Comparison of ENCODE assay signal across 24 cellular contexts in genomic region chr11:30174265-30175022, GRCh38. TPM values are rescaled to one million over a fixed set of nuclear protein-coding genes. Genes with fewer than 3 reads are reported as not detected.
"Had no signal": no experiment of that assay in that cellular context is flagged by ENCODE, and none has a peak within 500 bp of the region (broad histone marks: within the 10 kb centered on the region; RNA-seq: fewer than 3 reads in every experiment).

No MANE protein-coding gene starts in this region.

- H3K4me3 ChIP-seq: cardiac muscle cell, hepatocyte, tibial artery had no signal

- ATAC-seq: activated CD4-positive, alpha-beta T cell treated with anti-CD3 and anti-CD28 coated beads for 36 hours; natural killer cell treated with Interleukin-12 subunit alpha and Interleukin-12 subunit beta and Interleukin-15 and Interleukin-18, amount 100 ng/mL, for 72 hours; T-helper 17 cell had no signal

- DNase-seq: activated B cell treated with CpG ODN at 0.5 μM for 24 hours; activated CD4-positive, alpha-beta T cell treated with anti-CD3 and anti-CD28 coated beads for 36 hours; activated CD4-positive, alpha-beta T cell treated with anti-CD3 and anti-CD28 coated beads, Interleukin-2, amount 50 U/mL, for 4 hours; activated CD8-positive, alpha-beta memory T cell treated with anti-CD3 and anti-CD28 coated beads for 24 hours; activated CD8-positive, alpha-beta memory T cell treated with anti-CD3 and anti-CD28 coated beads, Interleukin-2, amount 50 U/mL, for 4 hours; activated naive CD4-positive, alpha-beta T cell; activated T-cell treated with anti-CD3 and anti-CD28 coated beads, Interleukin-2, amount 50 U/mL, for 24 hours; foreskin fibroblast; immature natural killer cell; stimulated activated CD4-positive, alpha-beta T cell treated with anti-CD3 and anti-CD28 coated beads, Interleukin-2, amount 100 ng/mL, for 48 hours; stimulated activated naive CD4-positive, alpha-beta T cell treated with Interleukin-2 at 50 U/mL for 16 hours; T-helper 17 cell; tibial artery had no signal

- H3K36me3 ChIP-seq: cardiac muscle cell, neutrophil, tibial artery had no signal

- H3K27ac ChIP-seq: cardiac muscle cell, neutrophil, tibial artery had no signal

- H3K27me3 ChIP-seq: cardiac muscle cell, hepatocyte, neutrophil, tibial artery had no signal

- H3K9me3 ChIP-seq: neutrophil, tibial artery had no signal

RNA-seq across cellular contexts. Expression of gene FSHB, which starts 56.4 kb away (rescaled TPM):
- total RNA-seq: activated B cell treated with CpG ODN at 0.5 μM for 24 hours; activated CD4-positive, alpha-beta T cell treated with anti-CD3 and anti-CD28 coated beads for 36 hours; activated T-helper 2 cell treated with anti-CD3 and anti-CD28 coated beads, Interferon-gamma antibody, Interleukin-2, Interleukin-4, amounts not matched to agents 10 μg/mL and 5 μg/mL and 100 μg/mL, durations not matched to agents 14 hours and 24 hours and 36 hours; cardiac muscle cell; chondrocyte; epithelial cell of proximal tubule; glomerular endothelial cell; hepatocyte; kidney epithelial cell; liver; natural killer cell treated with Interleukin-12 subunit alpha and Interleukin-12 subunit beta and Interleukin-15 and Interleukin-18, amount 100 ng/mL, for 72 hours; T-helper 17 cell; ureter had no signal
- polyA plus RNA-seq: cardiac muscle cell, hepatocyte, immature natural killer cell, liver had no signal
